Comparison of ENCODE assay signal across 13 cellular contexts in genomic region chr11:108973402-108974119, GRCh38.
DNase-seq lines count a peak whose midpoint lies in the region; TF ChIP-seq lines count a peak whose summit lies in the region.
"Had no signal": no experiment of that assay in that cellular context is flagged by ENCODE, and none has a peak within 500 bp of the region (broad histone marks: within the 10 kb centered on the region; RNA-seq: fewer than 3 reads in every experiment).

No MANE protein-coding gene starts in this region.

- in situ Hi-C loops in astrocyte of the spinal cord (cut with HindIII; ENCODE audit: low sequenced_read_pairs) = no loop called here

- DNase-seq in AG20443 (ENCODE audit: low spot score) = peak; percentile 81
- peak; percentile 12 for DNase-seq in HT-29 (ENCODE audit: low spot score)
- DNase-seq in astrocyte of the spinal cord (ENCODE audit: low read depth, low spot score) = peak; percentile 83
- DNase-seq in kidney glomerular epithelial cell (lab: John Stamatoyannopoulos, UW) = peak; percentile 84
- DNase-seq in NCI-H2227 treated with DMSO at 0.1 percent for 48 hours (lab: John Stamatoyannopoulos, UW) = no peak
- DNase-seq in NCI-H774 (lab: John Stamatoyannopoulos, UW) = no peak
- no peak for DNase-seq in NCI-H524 treated with DMSO at 0.1 percent for 48 hours (lab: John Stamatoyannopoulos, UW)
- no peak for DNase-seq in GM20000 (ENCODE audit: low spot score)
- DNase-seq: anterior cingulate cortex, COR-L47, KBM-7, midbrain, NCI-H526 treated with DMSO at 0.1 percent for 48 hours had no signal

- H3K4me3 ChIP-seq in astrocyte of the spinal cord (ENCODE audit: low read depth, low read length) = no peak overlapping the region

- no peak for TF ChIP-seq CTCF in astrocyte of the spinal cord (IDR thresholded peaks at IDR 0.05; ENCODE audit: low read depth, low read length)
- TF ChIP-seq CTCF in GM20000 (IDR thresholded peaks at IDR 0.05; ENCODE audit: extremely low read depth, missing control alignments) = no peak

Comparison
In these comparisons a context has a peak if more than half of its experiments do, and no peak if none do; other contexts are left out.
1. DNase-seq: peak in AG20443 (single experiment), HT-29 (single experiment), astrocyte of the spinal cord (single experiment) and kidney glomerular epithelial cell (single experiment); none in NCI-H2227 treated with DMSO at 0.1 percent for 48 hours (single experiment), NCI-H774 (single experiment), NCI-H524 treated with DMSO at 0.1 percent for 48 hours (single experiment) and GM20000 (single experiment).